In genomic region chr12:8609061-8609570, GRCh38 we compare ENCODE assay signal across 8 cellular contexts. TPM values are rescaled to one million over a fixed set of nuclear protein-coding genes. Genes with fewer than 3 reads are reported as not detected.
A peak's percentile ranks its signal among the peaks of the same experiment; 100 is the strongest.
DNase-seq lines count a peak whose midpoint lies in the region; ATAC-seq and TF ChIP-seq lines count a peak whose summit lies in the region.

No MANE protein-coding gene starts in this region.

- peaks cover 10% of the 10 kb centered on the region for H3K4me1 Mint-ChIP-seq in activated T-helper 1 cell treated with anti-CD3 and anti-CD28 coated beads, Interleukin-12 subunit alpha, Interleukin-12 subunit beta, Interleukin-2, Interleukin-4 antibody, amounts not matched to agents 30 ng/mL and 10 ng/mL and 1 ng/mL, durations not matched to agents 14 hours and 24 hours and 36 hours (ENCODE audit: low read depth)

- H3K9me2 ChIP-seq in hepatocyte (replicated peaks; ENCODE audit: insufficient read depth), result no peaks in the 10 kb centered on the region

- 18% methylated on average over 5 of the region's 5 CpGs for WGBS in hepatocyte (ENCODE audit: low lambda C conversion rate, missing lambda C conversion rate)

- H3K79me2 ChIP-seq in hepatocyte, result no peaks in the 10 kb centered on the region

- no peak overlapping the region for H3K4me2 ChIP-seq in hepatocyte

- H3K27ac Mint-ChIP-seq in activated T-helper 1 cell treated with anti-CD3 and anti-CD28 coated beads, Interleukin-12 subunit alpha, Interleukin-12 subunit beta, Interleukin-2, Interleukin-4 antibody, amounts not matched to agents 30 ng/mL and 10 ng/mL and 1 ng/mL, durations not matched to agents 14 hours and 24 hours and 36 hours, result no peak overlapping the region

- no TSS peak for BruUV-seq in A673 (replicated peaks; lab: Mats Ljungman, UMichigan)

- POLR2A ChIA-PET in A673 (lab: Charles Lee; ENCODE audit: low non-redundant PET), result interaction anchor here (0.6 kb wide), 1 partner anchor 151 kb away, joined by 3 read pairs; no protein-coding TSS in a partner anchor

- H3K27me3 Mint-ChIP-seq in activated T-helper 1 cell treated with anti-CD3 and anti-CD28 coated beads, Interleukin-12 subunit alpha, Interleukin-12 subunit beta, Interleukin-2, Interleukin-4 antibody, amounts not matched to agents 30 ng/mL and 10 ng/mL and 1 ng/mL, durations not matched to agents 14 hours and 24 hours and 36 hours (ENCODE audit: insufficient read depth), result peaks cover 23% of the 10 kb centered on the region

- H3K4me3 Mint-ChIP-seq in activated T-helper 1 cell treated with anti-CD3 and anti-CD28 coated beads, Interleukin-12 subunit alpha, Interleukin-12 subunit beta, Interleukin-2, Interleukin-4 antibody, amounts not matched to agents 30 ng/mL and 10 ng/mL and 1 ng/mL, durations not matched to agents 14 hours and 24 hours and 36 hours, result peak overlapping the region; percentile 25

- H3K27me3 ChIP-seq in A673 (replicated peaks; ENCODE audit: insufficient read depth, low read depth, low read length, poor library complexity) (no peaks in the 10 kb centered on the region), hepatocyte (no peaks in the 10 kb centered on the region)

- ATAC-seq in GM21723 (IDR thresholded peaks at IDR 0.05; ENCODE audit: unreplicated experiment), result no peak

- no peaks in the 10 kb centered on the region for H4K20me1 ChIP-seq in hepatocyte (ENCODE audit: insufficient read depth, poor library complexity, severe bottlenecking)

- DNase-seq in A673 (ENCODE audit: low spot score), result peak; percentile 58
- DNase-seq in EL, result peak; percentile 41
- peak; percentile 7 to 83 (median 59) for DNase-seq in NCI-H1417 (lab: John Stamatoyannopoulos, UW)
- no peak for DNase-seq in activated T-helper 1 cell treated with anti-CD3 and anti-CD28 coated beads, Interleukin-12 subunit alpha, Interleukin-12 subunit beta, Interleukin-2, Interleukin-4 antibody, amounts not matched to agents 30 ng/mL and 10 ng/mL and 1 ng/mL, durations not matched to agents 14 hours and 24 hours and 36 hours (ENCODE audit: low spot score)
- DNase-seq in hepatocyte (ENCODE audit: low spot score), result peak; percentile 60
- peak; percentile 74 for DNase-seq in superior temporal gyrus (ENCODE audit: extremely low spot score)
- DNase-seq in NK-92 treated with Interleukin-12 subunit alpha and Interleukin-12 subunit beta, amount 100 ng/mL, for 24 hours (lab: John Stamatoyannopoulos, UW), result no peak

- H3K36me3 ChIP-seq in A673 (ENCODE audit: insufficient read depth, low read length, poor library complexity, severe bottlenecking), result no peaks in the 10 kb centered on the region
- H3K36me3 ChIP-seq in hepatocyte (replicated peaks; ENCODE audit: insufficient read depth, low read depth), result no peaks in the 10 kb centered on the region

- no peak overlapping the region for H2AFZ ChIP-seq in hepatocyte

- H3K27ac ChIP-seq in A673 (ENCODE audit: low read depth, low read length, poor library complexity, severe bottlenecking) (no peak overlapping the region), hepatocyte (no peak overlapping the region)

- H3K36me3 Mint-ChIP-seq in activated T-helper 1 cell treated with anti-CD3 and anti-CD28 coated beads, Interleukin-12 subunit alpha, Interleukin-12 subunit beta, Interleukin-2, Interleukin-4 antibody, amounts not matched to agents 30 ng/mL and 10 ng/mL and 1 ng/mL, durations not matched to agents 14 hours and 24 hours and 36 hours (ENCODE audit: low read depth), result no peaks in the 10 kb centered on the region

- H3K4me1 ChIP-seq in A673 (ENCODE audit: insufficient read depth, low read length, poor library complexity, severe bottlenecking) (no peaks in the 10 kb centered on the region), hepatocyte (ENCODE audit: insufficient read depth) (no peaks in the 10 kb centered on the region)

- H3K4me3 ChIP-seq in A673 (ENCODE audit: low read depth, low read length, poor library complexity, severe bottlenecking) (peak overlapping the region; percentile 7), hepatocyte (no peak overlapping the region)

- TF ChIP-seq CTCF in A673 (conservative IDR thresholded peaks at IDR 0.05; ENCODE audit: low read depth, low read length), result peak; percentile 82
- TF ChIP-seq CTCF in hepatocyte (IDR thresholded peaks at IDR 0.05; ENCODE audit: poor library complexity), result peak; percentile 76

- H3K9me3 Mint-ChIP-seq in activated T-helper 1 cell treated with anti-CD3 and anti-CD28 coated beads, Interleukin-12 subunit alpha, Interleukin-12 subunit beta, Interleukin-2, Interleukin-4 antibody, amounts not matched to agents 30 ng/mL and 10 ng/mL and 1 ng/mL, durations not matched to agents 14 hours and 24 hours and 36 hours, result no peaks in the 10 kb centered on the region

- CTCF ChIA-PET in A673 (lab: Charles Lee), result interaction anchor here (0.5 to 2.8 kb wide), 3 partner anchors 18 to 89 kb away, joined by 3 to 20 read pairs (median 4); partner anchors contain the start of gene RIMKLB

- H3K9me3 ChIP-seq in A673 (ENCODE audit: low read depth, low read length, poor library complexity, severe bottlenecking), result no peaks in the 10 kb centered on the region
- no peaks in the 10 kb centered on the region for H3K9me3 ChIP-seq in hepatocyte (ENCODE audit: low read depth)

- intact Hi-C loops in A673 (cut with micrococcal nuclease; ENCODE audit: unreplicated experiment), result loop anchor here (2.0 kb wide), 1 partner anchor 64 kb away; no protein-coding TSS in a partner anchor
- intact Hi-C loops in activated T-helper 1 cell treated with anti-CD3 and anti-CD28 coated beads, Interleukin-12 subunit alpha, Interleukin-12 subunit beta, Interleukin-2, Interleukin-4 antibody, amounts not matched to agents 30 ng/mL and 10 ng/mL and 1 ng/mL, durations not matched to agents 14 hours and 24 hours and 36 hours (cut with micrococcal nuclease), result loop anchor here (1.0 kb wide), 1 partner anchor 65 kb away; no protein-coding TSS in a partner anchor

RNA-seq across cellular contexts. Expression of gene AICDA, which starts 3.5 kb away (rescaled TPM):
- total RNA-seq in A673 (2021) (not detected in 2 replicates), hepatocyte (0.12 and 0.23 TPM in 2 replicates)
- not detected in 2 replicates for total RNA-seq in activated T-helper 1 cell treated with anti-CD3 and anti-CD28 coated beads, Interleukin-12 subunit alpha, Interleukin-12 subunit beta, Interleukin-2, Interleukin-4 antibody, amounts not matched to agents 30 ng/mL and 10 ng/mL and 1 ng/mL, durations not matched to agents 14 hours and 24 hours and 36 hours
- polyA plus RNA-seq in hepatocyte, result not detected in 2 replicates

RNA-seq across cellular contexts. Expression of gene MFAP5, which starts 53.5 kb away (rescaled TPM):
- total RNA-seq in A673 (2021), result 0.52 and 1.7 TPM in 2 replicates
- not detected in 2 replicates for total RNA-seq in activated T-helper 1 cell treated with anti-CD3 and anti-CD28 coated beads, Interleukin-12 subunit alpha, Interleukin-12 subunit beta, Interleukin-2, Interleukin-4 antibody, amounts not matched to agents 30 ng/mL and 10 ng/mL and 1 ng/mL, durations not matched to agents 14 hours and 24 hours and 36 hours
- total RNA-seq in hepatocyte, result 1.7 and 1.9 TPM in 2 replicates
- 0.15 and 1.0 TPM in 2 replicates for polyA plus RNA-seq in hepatocyte

Comparison
In these comparisons a context has a peak if more than half of its experiments do, and no peak if none do; other contexts are left out.
1. DNase-seq: peak in A673 (single experiment), EL (single experiment), NCI-H1417 (3 of 3), hepatocyte (single experiment) and superior temporal gyrus (single experiment); none in activated T-helper 1 cell treated with anti-CD3 and anti-CD28 coated beads, Interleukin-12 subunit alpha, Interleukin-12 subunit beta, Interleukin-2, Interleukin-4 antibody, amounts not matched to agents 30 ng/mL and 10 ng/mL and 1 ng/mL, durations not matched to agents 14 hours and 24 hours and 36 hours (single experiment) and NK-92 treated with Interleukin-12 subunit alpha and Interleukin-12 subunit beta, amount 100 ng/mL, for 24 hours (single experiment).